Comparison of ENCODE assay signal across 12 cellular contexts in the genomic region with DNA sequence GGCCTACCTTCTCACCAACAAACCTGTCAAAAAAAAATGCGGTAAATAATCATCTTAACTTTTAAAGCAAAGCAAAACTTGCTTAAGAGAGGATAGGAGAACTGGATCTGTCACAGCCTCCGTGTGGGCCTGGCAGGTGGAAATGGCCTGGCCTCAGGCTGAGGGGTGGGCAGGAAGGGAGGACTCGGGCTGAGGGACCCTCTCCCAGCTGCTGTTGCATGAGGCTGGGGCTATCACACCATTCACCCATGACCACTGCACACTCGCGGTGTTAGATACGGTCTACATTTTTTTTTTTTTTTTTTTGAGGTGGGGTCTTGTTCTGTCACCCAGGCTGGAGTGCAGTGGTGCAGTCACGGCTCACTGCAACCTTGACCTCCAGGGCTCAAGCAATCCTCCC. TPM values are rescaled to one million over a fixed set of nuclear protein-coding genes. Genes with fewer than 3 reads are reported as not detected.
DNase-seq lines count a peak whose midpoint lies in the region; ATAC-seq and TF ChIP-seq lines count a peak whose summit lies in the region.
"Had no signal": no experiment of that assay in that cellular context is flagged by ENCODE, and none has a peak within 500 bp of the region (broad histone marks: within the 10 kb centered on the region; RNA-seq: fewer than 3 reads in every experiment).

No MANE protein-coding gene starts in this region.

- peak overlapping the region in 5 of 10 experiments; percentile 4 to 25 (median 16); a peak in 7 of 20 replicates for H3K4me3 ChIP-seq in BLaER1 treated with 17β-estradiol and CSF1 and Interleukin-3, amounts not matched to agents 10 nM and 100 nM
- H3K4me3 ChIP-seq in right atrium auricular region = no peak overlapping the region
- no peak overlapping the region for H3K4me3 ChIP-seq in gastrocnemius medialis
- no peak overlapping the region for H3K4me3 ChIP-seq in Karpas-422 (ENCODE audit: low read length)

- no peaks in the 10 kb centered on the region; a peak in 1 of 22 replicates for H3K27me3 ChIP-seq in BLaER1 treated with 17β-estradiol and CSF1 and Interleukin-3, amounts not matched to agents 10 nM and 100 nM
- no peaks in the 10 kb centered on the region for H3K27me3 ChIP-seq in right atrium auricular region
- no peaks in the 10 kb centered on the region for H3K27me3 ChIP-seq in gastrocnemius medialis
- no peaks in the 10 kb centered on the region for H3K27me3 ChIP-seq in Karpas-422 (ENCODE audit: low read length)

- DNase-seq in T-cell = no peak
- no peak for DNase-seq in right atrium auricular region (ENCODE audit: low spot score)
- no peak for DNase-seq in gastrocnemius medialis
- no peak for DNase-seq in Karpas-422
- no peak for DNase-seq in effector CD4-positive, alpha-beta T cell
- DNase-seq: Caco-2, NCI-H774 had no signal

- H3K4me1 Mint-ChIP-seq in T-cell = peaks cover 61 to 69% (median 68%) of the 10 kb centered on the region in 3 donors

- intact Hi-C loops in gastrocnemius medialis (cut with DNase I; ENCODE audit: low total_unique reads) = loop anchor here (2.0 kb wide), 2 partner anchors 21 to 35 kb away; no protein-coding TSS in a partner anchor

- peaks cover 39 to 69% (median 45%) of the 10 kb centered on the region in 11 experiments for H3K36me3 ChIP-seq in BLaER1 treated with 17β-estradiol and CSF1 and Interleukin-3, amounts not matched to agents 10 nM and 100 nM
- H3K36me3 ChIP-seq in right atrium auricular region = peaks cover 70% of the 10 kb centered on the region
- H3K36me3 ChIP-seq in gastrocnemius medialis = peaks cover 0 to 57% of the 10 kb centered on the region in 2 donors
- no peaks in the 10 kb centered on the region for H3K36me3 ChIP-seq in Karpas-422 (ENCODE audit: insufficient read depth, low read length)

- no peaks in the 10 kb centered on the region for H3K9me2 ChIP-seq in Karpas-422 (replicated peaks; ENCODE audit: insufficient read depth, low read length)

- peak overlapping the region; percentile 96 to 97 for H3K27ac Mint-ChIP-seq in T-cell
- H3K27ac Mint-ChIP-seq: stimulated activated naive CD8-positive, alpha-beta T cell treated with anti-CD3 and anti-CD28 coated beads, Interleukin-15, Interleukin-2, amounts not matched to agents 100 ng/mL and 50 ng/mL, for 24 hours had no signal

- H3K4me1 ChIP-seq in BLaER1 treated with 17β-estradiol and CSF1 and Interleukin-3, amounts not matched to agents 10 nM and 100 nM = peaks cover 74 to 86% (median 81%) of the 10 kb centered on the region in 10 experiments
- H3K4me1 ChIP-seq in right atrium auricular region (peaks cover 0 to 58% of the 10 kb centered on the region in 2 donors), gastrocnemius medialis (peaks cover 22 to 34% of the 10 kb centered on the region in 2 donors), Karpas-422 (ENCODE audit: low read length) (peaks cover 8% of the 10 kb centered on the region)

- no peak for TF ChIP-seq POLR2A in gastrocnemius medialis (IDR thresholded peaks at IDR 0.05)

- peak overlapping the region in 1 of 3 donors; percentile 67 for H3K4me3 Mint-ChIP-seq in T-cell
- H3K4me3 Mint-ChIP-seq: stimulated activated naive CD8-positive, alpha-beta T cell treated with anti-CD3 and anti-CD28 coated beads, Interleukin-15, Interleukin-2, amounts not matched to agents 100 ng/mL and 50 ng/mL, for 24 hours had no signal

- H3K9me3 ChIP-seq in BLaER1 treated with 17β-estradiol and CSF1 and Interleukin-3, amounts not matched to agents 10 nM and 100 nM (replicated peaks in 1 of 11) = no peaks in the 10 kb centered on the region
- H3K9me3 ChIP-seq in right atrium auricular region = no peaks in the 10 kb centered on the region
- H3K9me3 ChIP-seq in gastrocnemius medialis = no peaks in the 10 kb centered on the region
- H3K9me3 ChIP-seq in Karpas-422 (ENCODE audit: low read length) = no peaks in the 10 kb centered on the region
- H3K9me3 ChIP-seq: Caco-2 had no signal

- POLR2A ChIA-PET in T-cell (lab: Charles Lee) = no interaction called here

- H4K20me1 ChIP-seq in BLaER1 treated with 17β-estradiol and CSF1 and Interleukin-3, amounts not matched to agents 10 nM and 100 nM = no peaks in the 10 kb centered on the region
- H4K20me1 ChIP-seq in Karpas-422 (ENCODE audit: insufficient read depth, low read depth, low read length) = no peaks in the 10 kb centered on the region

- CTCF ChIA-PET in T-cell (lab: Charles Lee) = interaction anchor here in 1 of 2 donors (0.7 kb wide), 1 partner anchor 120 kb away, joined by 4 read pairs; no protein-coding TSS in a partner anchor

- no peaks in the 10 kb centered on the region for H3K27me3 Mint-ChIP-seq in T-cell
- H3K27me3 Mint-ChIP-seq: stimulated activated naive CD8-positive, alpha-beta T cell treated with anti-CD3 and anti-CD28 coated beads, Interleukin-15, Interleukin-2, amounts not matched to agents 100 ng/mL and 50 ng/mL, for 24 hours had no signal

- H3K9me3 Mint-ChIP-seq in T-cell = no peaks in the 10 kb centered on the region
- H3K9me3 Mint-ChIP-seq: stimulated activated naive CD8-positive, alpha-beta T cell treated with anti-CD3 and anti-CD28 coated beads, Interleukin-15, Interleukin-2, amounts not matched to agents 100 ng/mL and 50 ng/mL, for 24 hours had no signal

- no peak overlapping the region for H2AFZ ChIP-seq in Karpas-422 (ENCODE audit: low read length)

- H3K9ac ChIP-seq in BLaER1 treated with 17β-estradiol and CSF1 and Interleukin-3, amounts not matched to agents 10 nM and 100 nM = peak overlapping the region; percentile 69 to 98 (median 93); a peak in 21 of 22 replicates
- H3K9ac ChIP-seq in Karpas-422 (ENCODE audit: low read length) = no peak overlapping the region

- H3K27ac ChIP-seq in BLaER1 treated with 17β-estradiol and CSF1 and Interleukin-3, amounts not matched to agents 10 nM and 100 nM = peak overlapping the region; percentile 92 to 100 (median 99)
- H3K27ac ChIP-seq in right atrium auricular region = peak overlapping the region; percentile 86 to 88
- H3K27ac ChIP-seq in gastrocnemius medialis = peak overlapping the region; percentile 85 to 92 (median 88)
- H3K27ac ChIP-seq in Karpas-422 (ENCODE audit: low read length) = no peak overlapping the region

- in situ Hi-C loops in gastrocnemius medialis (cut with MboI; ENCODE audit: low sequenced_read_pairs in 4 of 4) = no loop called here

- peak overlapping the region; percentile 80 to 98 (median 91) for H3K4me2 ChIP-seq in BLaER1 treated with 17β-estradiol and CSF1 and Interleukin-3, amounts not matched to agents 10 nM and 100 nM
- no peak overlapping the region for H3K4me2 ChIP-seq in Karpas-422 (ENCODE audit: low read depth, low read length, poor library complexity, severe bottlenecking)

- TF ChIP-seq CTCF in right atrium auricular region (IDR thresholded peaks at IDR 0.05) (no peak), gastrocnemius medialis (IDR thresholded peaks at IDR 0.05 in 4 of 5, conservative IDR thresholded peaks at IDR 0.05 in 1 of 5) (no peak)

- ATAC-seq in T-cell (replicated peaks in 1 of 4) (no peak), gastrocnemius medialis (no peak), HG03442 (IDR thresholded peaks at IDR 0.05; ENCODE audit: unreplicated experiment) (no peak), GM19455 (IDR thresholded peaks at IDR 0.05; ENCODE audit: unreplicated experiment) (no peak)

- peaks cover 38% of the 10 kb centered on the region for H3K36me3 Mint-ChIP-seq in T-cell

- no peaks in the 10 kb centered on the region for H3K79me2 ChIP-seq in Karpas-422 (ENCODE audit: low read length)

RNA-seq across cellular contexts. Expression of a gene that starts 24.5 kb away (rescaled TPM):
- total RNA-seq in T-cell (10 to 100 TPM; 64.6 to 71.8 (median 70.3) TPM), right atrium auricular region (100 to 1,000 TPM in 1 of 2 donors, 10 to 100 TPM in 1; 88.1 to 117 TPM), gastrocnemius medialis (10 to 100 TPM; 11.1 to 34.8 (median 24.6) TPM)
- 13.6 and 23.4 TPM in 2 replicates for total RNA-seq in Karpas-422 (2014; rRNA removed; shearing (Covaris generic); ENCODE audit: low replicate concordance)

RNA-seq across cellular contexts. Expression of a gene that starts 24.9 kb away (rescaled TPM):
- total RNA-seq in T-cell (10 to 100 TPM in 4 of 5 donors, 1 to 10 TPM in 1; 6.1 to 22.4 (median 19.7) TPM), right atrium auricular region (1 to 10 TPM; 6.0 to 9.6 TPM), gastrocnemius medialis (10 to 100 TPM; 17.7 to 25.2 (median 19.3) TPM)
- total RNA-seq in Karpas-422 (2014; rRNA removed; shearing (Covaris generic); ENCODE audit: low replicate concordance) = 5.1 and 7.4 TPM in 2 replicates

RNA-seq across cellular contexts. Expression of a gene that starts 43.1 kb away (rescaled TPM):
- under 1 TPM in 4 of 5 donors, not detected in 1; 0.26 to 0.85 (median 0.57) TPM for total RNA-seq in T-cell
- total RNA-seq in right atrium auricular region = not detected
- total RNA-seq in gastrocnemius medialis = 1 to 10 TPM in 2 of 4 donors, not detected in 2; 1.4 to 3.0 TPM
- not detected in 2 replicates for total RNA-seq in Karpas-422 (2014; rRNA removed; shearing (Covaris generic); ENCODE audit: low replicate concordance)
- total RNA-seq: kidney epithelial cell had no signal

RNA-seq across cellular contexts. Expression of a gene that starts 58.6 kb away (rescaled TPM):
- total RNA-seq in T-cell (100 to 1,000 TPM in 4 of 5 donors, 10 to 100 TPM in 1; 91.8 to 115 (median 102) TPM), right atrium auricular region (10 to 100 TPM; 54.5 to 80.2 TPM), gastrocnemius medialis (10 to 100 TPM; 33.4 to 76.0 (median 67.0) TPM)
- 77.4 and 79.2 TPM in 2 replicates for total RNA-seq in Karpas-422 (2014; rRNA removed; shearing (Covaris generic); ENCODE audit: low replicate concordance)

RNA-seq across cellular contexts. Expression of a gene that starts 58.9 kb away (rescaled TPM):
- total RNA-seq in T-cell = 10 to 100 TPM in 3 of 5 donors, 1 to 10 TPM in 2; 6.7 to 17.3 (median 10.3) TPM
- 1 to 10 TPM; 2.3 to 3.3 TPM for total RNA-seq in right atrium auricular region
- 1 to 10 TPM; 1.2 to 6.9 (median 3.3) TPM for total RNA-seq in gastrocnemius medialis
- 3.8 and 4.0 TPM in 2 replicates for total RNA-seq in Karpas-422 (2014; rRNA removed; shearing (Covaris generic); ENCODE audit: low replicate concordance)
